ENCODE assay signal across 20 cellular contexts in the genomic region with DNA sequence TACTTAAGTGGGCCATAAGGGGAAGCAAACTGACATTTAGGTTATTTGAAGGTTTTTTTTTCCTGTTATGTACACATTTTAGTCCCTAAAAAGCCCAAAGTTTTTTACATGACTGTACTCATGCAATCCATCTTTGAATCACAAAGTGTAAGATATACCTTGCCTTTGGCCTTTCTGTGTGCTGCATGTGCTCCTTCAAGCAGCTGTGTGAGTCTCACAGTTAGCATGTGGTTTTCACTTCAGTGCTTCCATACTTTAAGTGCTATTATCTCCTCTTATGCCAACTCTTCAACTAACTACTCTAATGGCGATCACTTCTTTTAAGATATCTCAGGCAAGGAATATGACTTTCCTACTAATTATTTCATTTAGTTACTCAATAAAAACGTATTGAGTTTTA.
DNase-seq lines count a peak whose midpoint lies in the region; ATAC-seq lines count a peak whose summit lies in the region.
"Had no signal": no experiment of that assay in that cellular context is flagged by ENCODE, and none has a peak within 500 bp of the region (broad histone marks: within the 10 kb centered on the region; RNA-seq: fewer than 3 reads in every experiment).

No MANE protein-coding gene starts in this region.

- DNase-seq in NCI-H187 treated with DMSO at 0.1 percent for 48 hours (lab: John Stamatoyannopoulos, UW): peak; percentile 44
- no peak for DNase-seq in NCI-H187 (lab: John Stamatoyannopoulos, UW)
- DNase-seq in GF-D8 (lab: John Stamatoyannopoulos, UW): no peak
- DNase-seq in NCI-H1436 (lab: John Stamatoyannopoulos, UW): no peak
- DNase-seq in NCI-H2196 (lab: John Stamatoyannopoulos, UW; ENCODE audit: unreplicated experiment): no peak
- DNase-seq: ACHN; Caco-2; CD4-positive, alpha-beta memory T cell; DMS 273 treated with DMSO at 0.1 percent for 48 hours; NCI-H1694 treated with DMSO at 0.1 percent for 48 hours; NCI-H2171; NCI-H524 treated with DMSO at 0.1 percent for 48 hours; NCI-H82; OCI-M1; SJCRH30; T-cell; T-helper 9 cell had no signal

- ATAC-seq in GM18909 (IDR thresholded peaks at IDR 0.05; ENCODE audit: poor library complexity, unreplicated experiment): peak; percentile 28
- peak; percentile 39 for ATAC-seq in HG03432 (IDR thresholded peaks at IDR 0.05; ENCODE audit: unreplicated experiment)
- no peak for ATAC-seq in HG03457 (IDR thresholded peaks at IDR 0.05; ENCODE audit: unreplicated experiment)
- ATAC-seq: T-cell had no signal
